In genomic region chr9:213901-214300, GRCh38 we compare ENCODE assay signal across 8 cellular contexts. TPM values are rescaled to one million over a fixed set of nuclear protein-coding genes. Genes with fewer than 3 reads are reported as not detected.
DNase-seq lines count a peak whose midpoint lies in the region; ATAC-seq, FAIRE-seq and TF ChIP-seq lines count a peak whose summit lies in the region.
"Not testable (repeated sequence)": the region's sequence is repeated elsewhere in the genome, so short reads cannot be mapped to it uniquely, and the experiment has no call there.

No MANE protein-coding gene starts in this region.

- not testable (repeated sequence) for H3K36me3 Mint-ChIP-seq in CD4-positive, alpha-beta T cell (ENCODE audit: low read depth); IgD-negative memory B cell; T-helper 17 cell (ENCODE audit: low read depth); activated naive CD8-positive, alpha-beta T cell; endodermal cell (ENCODE audit: low read depth)

- H3K9ac ChIP-seq in endodermal cell (ENCODE audit: extremely low read depth, low read length, poor library complexity, severe bottlenecking), result not testable (repeated sequence)

- CTCF ChIA-PET in CD4-positive, alpha-beta T cell (lab: Charles Lee), result interaction anchor here (0.9 to 1.8 kb wide), 5 partner anchors 24 to 90 kb away, joined by 3 to 14 read pairs (median 3); no protein-coding TSS in a partner anchor

- H3K27ac ChIP-seq in CD4-positive, alpha-beta T cell (ENCODE audit: low read depth, low read length); endodermal cell (ENCODE audit: low read depth, low read length): not testable (repeated sequence)
- H3K27ac ChIP-seq in right lobe of liver (peak overlapping the region in 2 of 3 donors; percentile 24 to 66), pancreas (peak overlapping the region in 2 of 4 donors; percentile 94 to 97), testis (peak overlapping the region; percentile 87 to 93)

- H3K4me3 ChIP-seq in endodermal cell (ENCODE audit: low read length), result peak overlapping the region; percentile 80
- H3K4me3 ChIP-seq in right lobe of liver, result peak overlapping the region in 2 of 3 donors; percentile 50 to 51
- peak overlapping the region in 3 of 4 donors; percentile 43 to 64 (median 47) for H3K4me3 ChIP-seq in pancreas
- H3K4me3 ChIP-seq in testis, result peak overlapping the region; percentile 61 to 73

- intact Hi-C loops in CD4-positive, alpha-beta T cell (cut with DNase I, micrococcal nuclease), result loop anchor here (1.0 to 2.0 kb wide), 2 partner anchors 59 to 69 kb away; no protein-coding TSS in a partner anchor
- intact Hi-C loops in right lobe of liver (cut with DNase I); pancreas (cut with DNase I); testis (cut with DNase I; ENCODE audit: low total_unique reads): not testable (repeated sequence)

- not testable (repeated sequence) for H3K27me3 Mint-ChIP-seq in CD4-positive, alpha-beta T cell; IgD-negative memory B cell; activated naive CD8-positive, alpha-beta T cell
- H3K27me3 Mint-ChIP-seq in T-helper 17 cell, result peaks cover 11% of the 10 kb centered on the region
- peaks cover 18% of the 10 kb centered on the region for H3K27me3 Mint-ChIP-seq in endodermal cell (ENCODE audit: insufficient read depth)

- ATAC-seq in CD4-positive, alpha-beta T cell (ENCODE audit: poor library complexity); T-helper 17 cell; right lobe of liver; pancreas: not testable (repeated sequence)

- H3K27me3 ChIP-seq in CD4-positive, alpha-beta T cell (ENCODE audit: control insufficient read depth, insufficient read depth, low read length); endodermal cell (ENCODE audit: control insufficient read depth, insufficient read depth, low read length, poor library complexity, severe bottlenecking); pancreas; testis: not testable (repeated sequence)
- H3K27me3 ChIP-seq in right lobe of liver, result peaks cover 0 to 15% of the 10 kb centered on the region in 2 donors

- not testable (repeated sequence) for TF ChIP-seq CTCF in CD4-positive, alpha-beta T cell (IDR thresholded peaks at IDR 0.05); endodermal cell (conservative IDR thresholded peaks at IDR 0.05); right lobe of liver (IDR thresholded peaks at IDR 0.05); pancreas (IDR thresholded peaks at IDR 0.05); testis (IDR thresholded peaks at IDR 0.05)

- not testable (repeated sequence) for H3K9me3 Mint-ChIP-seq in CD4-positive, alpha-beta T cell; IgD-negative memory B cell; activated naive CD8-positive, alpha-beta T cell (ENCODE audit: low read depth); endodermal cell

- not testable (repeated sequence) for TF ChIP-seq POLR2A in right lobe of liver (IDR thresholded peaks at IDR 0.05); testis (IDR thresholded peaks at IDR 0.05)

- not testable (repeated sequence) for H3K4me1 Mint-ChIP-seq in CD4-positive, alpha-beta T cell (ENCODE audit: low read depth); activated naive CD8-positive, alpha-beta T cell (ENCODE audit: low read depth)
- H3K4me1 Mint-ChIP-seq in IgD-negative memory B cell, result peaks cover 19 to 28% (median 25%) of the 10 kb centered on the region in 3 donors
- H3K4me1 Mint-ChIP-seq in T-helper 17 cell, result peaks cover 12% of the 10 kb centered on the region
- H3K4me1 Mint-ChIP-seq in endodermal cell, result peaks cover 20% of the 10 kb centered on the region

- POLR2A ChIA-PET in CD4-positive, alpha-beta T cell (lab: Charles Lee), result interaction anchor here (0.9 to 3.7 kb wide), 4 partner anchors 11 to 68 kb away, joined by 3 to 36 read pairs (median 8); no protein-coding TSS in a partner anchor

- H3K9me3 ChIP-seq in CD4-positive, alpha-beta T cell (ENCODE audit: control insufficient read depth, low read length); T-helper 17 cell (ENCODE audit: control insufficient read depth, low read length, poor library complexity, severe bottlenecking); endodermal cell (ENCODE audit: control insufficient read depth, low read length); right lobe of liver; pancreas; testis: not testable (repeated sequence)

- not testable (repeated sequence) for FAIRE-seq in pancreas (lab: Jason Lieb, UNC)

- H3K4me1 ChIP-seq in endodermal cell (ENCODE audit: control insufficient read depth, insufficient read depth, low read length); testis: not testable (repeated sequence)
- H3K4me1 ChIP-seq in right lobe of liver, result peaks cover 0 to 20% (median 0%) of the 10 kb centered on the region in 4 donors
- H3K4me1 ChIP-seq in pancreas, result peaks cover 0 to 59% (median 9%) of the 10 kb centered on the region in 3 donors

- not testable (repeated sequence) for H3K36me3 ChIP-seq in endodermal cell (ENCODE audit: control insufficient read depth, insufficient read depth, low read length); right lobe of liver; pancreas; testis (ENCODE audit: low read depth, missing control alignments)

- DNase-seq in CD4-positive, alpha-beta T cell; T-helper 17 cell; endodermal cell; right lobe of liver; pancreas: not testable (repeated sequence)
- DNase-seq in testis, result peak; percentile 41

- not testable (repeated sequence) for H3K27ac Mint-ChIP-seq in CD4-positive, alpha-beta T cell; T-helper 17 cell; activated naive CD8-positive, alpha-beta T cell; endodermal cell
- H3K27ac Mint-ChIP-seq in IgD-negative memory B cell, result peak overlapping the region; percentile 72 to 87 (median 79)

- WGBS in endodermal cell (ENCODE audit: insufficient coverage in 1 of 2, insufficient read length in 1 of 2), 2 experiments, result 96 to 97% methylated on average over 7 to 24 of the region's 24 CpGs
- WGBS in right lobe of liver (ENCODE audit: insufficient coverage, low coverage, low lambda C conversion rate, missing lambda C conversion rate), result 84% methylated on average over 9 of the region's 24 CpGs
- 89 to 91% methylated on average over 24 of the region's 24 CpGs for WGBS in pancreas, 2 donors
- 56 to 68% methylated on average over 24 of the region's 24 CpGs for WGBS in testis, 2 donors

- peak overlapping the region; percentile 78 for H3K4me3 Mint-ChIP-seq in CD4-positive, alpha-beta T cell
- peak overlapping the region in 3 of 4 donors; percentile 86 to 96 (median 88) for H3K4me3 Mint-ChIP-seq in IgD-negative memory B cell
- peak overlapping the region; percentile 85 for H3K4me3 Mint-ChIP-seq in T-helper 17 cell
- peak overlapping the region; percentile 69 for H3K4me3 Mint-ChIP-seq in activated naive CD8-positive, alpha-beta T cell
- H3K4me3 Mint-ChIP-seq in endodermal cell, result peak overlapping the region; percentile 67

RNA-seq across cellular contexts. Expression of gene DOCK8, which starts 0.8 kb away (rescaled TPM):
- 100 to 1,000 TPM; 123 to 126 TPM for total RNA-seq in CD4-positive, alpha-beta T cell
- polyA plus RNA-seq in IgD-negative memory B cell (76.8 TPM), pancreas (1 to 10 TPM; 1.7 to 2.9 TPM), testis (ENCODE audit: insufficient read depth, low read depth, low replicate concordance) (46.7 TPM)
- total RNA-seq in T-helper 17 cell (100 to 1,000 TPM; 160 to 187 TPM), endodermal cell (10 to 100 TPM; 26.9 to 28.1 TPM), right lobe of liver (10 to 100 TPM in 3 of 6 experiments, 1 to 10 TPM in 3; 5.8 to 20.5 (median 9.5) TPM), pancreas (10 to 100 TPM in 3 of 6 donors, 1 to 10 TPM in 3; 4.3 to 22.7 (median 8.8) TPM), testis (10 to 100 TPM; 51.4 to 63.9 TPM)
- 5.0 TPM for polyA plus RNA-seq in endodermal cell (2013, experiment 1 of 2)
- 4.1 TPM for polyA plus RNA-seq in endodermal cell (2013, experiment 2 of 2)

RNA-seq across cellular contexts. Expression of gene ZNG1A, which starts 35.0 kb away (rescaled TPM):
- 10 to 100 TPM; 21.9 to 22.4 TPM for total RNA-seq in CD4-positive, alpha-beta T cell
- polyA plus RNA-seq in IgD-negative memory B cell (20.1 TPM), pancreas (10 to 100 TPM; 25.0 to 25.1 TPM), testis (ENCODE audit: insufficient read depth, low read depth, low replicate concordance) (57.9 TPM)
- total RNA-seq in T-helper 17 cell (10 to 100 TPM; 23.1 to 24.4 TPM), endodermal cell (10 to 100 TPM; 45.7 to 68.5 TPM), right lobe of liver (10 to 100 TPM in 5 of 6 experiments, 1 to 10 TPM in 1; 7.8 to 22.9 (median 13.5) TPM), pancreas (10 to 100 TPM; 14.1 to 31.1 (median 19.1) TPM), testis (10 to 100 TPM; 57.0 to 88.7 TPM)
- polyA plus RNA-seq in endodermal cell (2013, experiment 1 of 2), result 43.4 TPM
- 45.8 TPM for polyA plus RNA-seq in endodermal cell (2013, experiment 2 of 2)
